Comparison of ENCODE assay signal across 11 cellular contexts in genomic region chr3:15345051-15345607, GRCh38. TPM values are rescaled to one million over a fixed set of nuclear protein-coding genes. Genes with fewer than 3 reads are reported as not detected.
A peak's percentile ranks its signal among the peaks of the same experiment; 100 is the strongest.
DNase-seq lines count a peak whose midpoint lies in the region; ATAC-seq, FAIRE-seq and TF ChIP-seq lines count a peak whose summit lies in the region.
"Had no signal": no experiment of that assay in that cellular context is flagged by ENCODE, and none has a peak within 500 bp of the region (broad histone marks: within the 10 kb centered on the region; RNA-seq: fewer than 3 reads in every experiment).

No MANE protein-coding gene starts in this region.

- H3K4me3 Mint-ChIP-seq in activated CD4-positive, alpha-beta T cell treated with anti-CD3 and anti-CD28 coated beads for 36 hours, result no peak overlapping the region

- H3K9me3 Mint-ChIP-seq in activated CD4-positive, alpha-beta T cell treated with anti-CD3 and anti-CD28 coated beads for 36 hours (ENCODE audit: low read depth), result peaks cover 4% of the 10 kb centered on the region

- no peak overlapping the region for H3K27ac Mint-ChIP-seq in activated CD4-positive, alpha-beta T cell treated with anti-CD3 and anti-CD28 coated beads for 36 hours

- CTCF ChIA-PET in activated CD4-positive, alpha-beta T cell treated with anti-CD3 and anti-CD28 coated beads for 36 hours (lab: Charles Lee), result interaction anchor here (1.1 to 1.8 kb wide), 6 partner anchors 9 to 77 kb away, joined by 3 to 7 read pairs (median 4); no protein-coding TSS in a partner anchor
- CTCF ChIA-PET in RWPE1 (lab: Yijun Ruan, JAX), result interaction anchor here (0.5 kb wide), 1 partner anchor 473 kb away, joined by 7 read pairs; no protein-coding TSS in a partner anchor

- peak; percentile 23 for DNase-seq in GM12865 (ENCODE audit: low read depth)
- peak; percentile 94 for DNase-seq in NCI-H2029 (lab: John Stamatoyannopoulos, UW)
- DNase-seq in activated CD4-positive, alpha-beta T cell treated with anti-CD3 and anti-CD28 coated beads for 36 hours, result no peak
- no peak for DNase-seq in urothelium cell line (ENCODE audit: low spot score)
- no peak for DNase-seq in omental fat pad (ENCODE audit: low spot score)
- no peak for DNase-seq in RWPE1 (ENCODE audit: low spot score)
- DNase-seq: activated gamma-delta T cell had no signal

- POLR2A ChIA-PET in activated CD4-positive, alpha-beta T cell treated with anti-CD3 and anti-CD28 coated beads for 36 hours (lab: Charles Lee), result no interaction called here
- POLR2A ChIA-PET in RWPE1 (lab: Yijun Ruan, JAX; ENCODE audit: low non-redundant PET), result no interaction called here

- peaks cover 38% of the 10 kb centered on the region for H3K4me1 Mint-ChIP-seq in activated CD4-positive, alpha-beta T cell treated with anti-CD3 and anti-CD28 coated beads for 36 hours

- no peak overlapping the region for H3K27ac ChIP-seq in RWPE1
- H3K27ac ChIP-seq: SJSA1, suprapubic skin had no signal

- ATAC-seq in HG02588 (IDR thresholded peaks at IDR 0.05; ENCODE audit: unreplicated experiment) (peak; percentile 25), omental fat pad (ENCODE audit: low FRiP score) (no peak)
- ATAC-seq in activated CD4-positive, alpha-beta T cell treated with anti-CD3 and anti-CD28 coated beads for 36 hours, result no peak

- no peak overlapping the region for H3K4me3 ChIP-seq in GM12865 (ENCODE audit: low read depth, low read length)
- H3K4me3 ChIP-seq: SJSA1, suprapubic skin had no signal

- peak; percentile 5 for FAIRE-seq in islet of Langerhans (lab: Jason Lieb, UNC)
- FAIRE-seq in urothelium cell line (lab: Jason Lieb, UNC), result no peak

- TF ChIP-seq CTCF in GM12865 (IDR thresholded peaks at IDR 0.05; ENCODE audit: insufficient read depth, low read depth, low read length, missing control alignments) (no peak), omental fat pad (IDR thresholded peaks at IDR 0.05) (no peak), RWPE1 (conservative IDR thresholded peaks at IDR 0.05; ENCODE audit: low read depth) (no peak)

- no peaks in the 10 kb centered on the region for H3K27me3 Mint-ChIP-seq in activated CD4-positive, alpha-beta T cell treated with anti-CD3 and anti-CD28 coated beads for 36 hours

- intact Hi-C loops in activated CD4-positive, alpha-beta T cell treated with anti-CD3 and anti-CD28 coated beads for 36 hours (cut with DNase I, micrococcal nuclease), result no loop called here

- no peaks in the 10 kb centered on the region for H3K36me3 Mint-ChIP-seq in activated CD4-positive, alpha-beta T cell treated with anti-CD3 and anti-CD28 coated beads for 36 hours (ENCODE audit: low read depth)

RNA-seq across cellular contexts. Expression of gene SH3BP5, which starts 12.7 kb away (rescaled TPM):
- total RNA-seq in activated CD4-positive, alpha-beta T cell treated with anti-CD3 and anti-CD28 coated beads for 36 hours, result 1 to 10 TPM; 8.9 to 9.4 TPM
- 100 to 1,000 TPM in 1 of 4 donors, 10 to 100 TPM in 3; 71.1 to 114 (median 88.4) TPM for total RNA-seq in omental fat pad

Comparison
In these comparisons a context has a peak if more than half of its experiments do, and no peak if none do; other contexts are left out.
1. DNase-seq: peak in GM12865 (single experiment) and NCI-H2029 (single experiment); none in activated CD4-positive, alpha-beta T cell treated with anti-CD3 and anti-CD28 coated beads for 36 hours (single experiment), urothelium cell line (single experiment), omental fat pad (single experiment) and RWPE1 (single experiment).
2. RNA of gene SH3BP5, which starts 12.7 kb away (total RNA-seq): 71.1 to 114 TPM in omental fat pad; 8.9 to 9.4 TPM in activated CD4-positive, alpha-beta T cell treated with anti-CD3 and anti-CD28 coated beads for 36 hours; every median in the first group is over 4 times any median in the second.